Comparison of ENCODE assay signal across 26 cellular contexts in the genomic region with DNA sequence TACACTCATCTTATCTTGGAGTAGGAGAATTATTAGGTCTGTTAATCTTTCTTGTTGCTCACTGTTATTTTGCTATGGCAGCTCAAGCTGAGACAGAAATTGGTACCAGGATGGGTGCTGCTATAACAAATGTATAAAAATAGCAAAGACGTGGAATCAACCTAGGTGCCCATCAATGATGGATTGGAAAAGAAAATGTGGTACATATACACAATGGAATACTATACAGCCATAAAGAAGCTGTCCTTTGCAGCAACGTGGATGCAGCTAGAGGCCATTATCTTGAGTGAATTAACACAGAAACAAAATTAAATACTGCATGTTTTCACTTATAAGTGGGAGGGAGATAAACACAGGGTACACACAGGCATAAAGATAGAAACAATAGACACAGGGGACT. TPM values are rescaled to one million over a fixed set of nuclear protein-coding genes. Genes with fewer than 3 reads are reported as not detected.
"Had no signal": no experiment of that assay in that cellular context is flagged by ENCODE, and none has a peak within 500 bp of the region (broad histone marks: within the 10 kb centered on the region; RNA-seq: fewer than 3 reads in every experiment).

No MANE protein-coding gene starts in this region.

- H3K36me3 ChIP-seq: esophagus muscularis mucosa, heart right ventricle, left lung, lower lobe of right lung had no signal

- H3K9me3 Mint-ChIP-seq: naive B cell had no signal

- H3K4me3 Mint-ChIP-seq: mesothelial cell of epicardium, naive B cell had no signal

- H3K4me3 ChIP-seq: coronary artery, dorsolateral prefrontal cortex, esophagus muscularis mucosa, heart right ventricle, left lung, lower lobe of right lung, mucosa of descending colon had no signal

- H3K27ac Mint-ChIP-seq: mesothelial cell of epicardium had no signal

- FAIRE-seq: colon, endothelial cell of umbilical vein, frontal cortex, islet of Langerhans, keratinocyte had no signal

- DNase-seq: dermis blood vessel endothelial cell; dorsolateral prefrontal cortex; effector CD4-positive, alpha-beta T cell; effector memory CD4-positive, alpha-beta T cell; foreskin keratinocyte; glutamatergic neuron; head of caudate nucleus; heart right ventricle; hippocampal formation; left cardiac atrium; left lung; left ventricle myocardium superior; lower lobe of right lung; mesenchymal stem cell; mucosa of descending colon; naive B cell had no signal

- ATAC-seq: foreskin keratinocyte, heart right ventricle, left cardiac atrium, left lung, left ventricle myocardium superior, lower lobe of right lung, mucosa of descending colon had no signal

- H3K36me3 Mint-ChIP-seq: mesothelial cell of epicardium had no signal

- H3K27me3 Mint-ChIP-seq: naive B cell had no signal

- H3K9me3 ChIP-seq: esophagus muscularis mucosa, heart right ventricle, left lung, lower lobe of right lung, mucosa of descending colon had no signal

- H3K27me3 ChIP-seq: dorsolateral prefrontal cortex, esophagus muscularis mucosa, foreskin keratinocyte, heart right ventricle, left lung had no signal

- H3K27ac ChIP-seq: coronary artery, dorsolateral prefrontal cortex, esophagus muscularis mucosa, foreskin keratinocyte, heart right ventricle, lower lobe of right lung had no signal

RNA-seq across cellular contexts. Expression of a gene that starts 54.0 kb away (rescaled TPM):
- total RNA-seq: fibroblast of villous mesenchyme, frontal cortex, myocyte had no signal
